30 cellular contexts compared by ENCODE assay signal in the genomic region with DNA sequence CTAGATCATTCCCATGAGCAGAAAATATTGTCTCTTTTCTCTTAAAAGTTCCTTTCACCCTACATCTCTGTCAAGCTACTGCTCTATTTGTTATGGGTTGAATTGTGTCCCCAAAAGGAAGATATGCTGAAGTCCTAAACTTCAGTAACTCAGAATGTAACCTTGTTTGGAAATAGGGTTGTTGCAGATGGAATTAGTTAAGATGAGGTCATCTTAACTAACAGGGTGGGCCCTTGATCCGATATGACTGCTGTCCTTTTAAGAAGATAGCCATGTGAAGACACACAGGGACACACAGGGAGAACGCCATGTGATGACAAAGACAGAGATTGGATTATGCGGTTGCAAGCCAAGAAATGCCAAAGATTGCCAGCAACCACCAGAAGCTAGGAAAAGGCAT.
"Had no signal": no experiment of that assay in that cellular context is flagged by ENCODE, and none has a peak within 500 bp of the region (broad histone marks: within the 10 kb centered on the region; RNA-seq: fewer than 3 reads in every experiment).

No MANE protein-coding gene starts in this region.

- H3K36me3 Mint-ChIP-seq: activated CD4-positive, alpha-beta memory T cell treated with anti-CD3 and anti-CD28 coated beads for 36 hours; activated naive CD4-positive, alpha-beta T cell treated with anti-CD3 and anti-CD28 coated beads, Interleukin-2, amount 50 U/mL, for 72 hours had no signal

- H3K27me3 ChIP-seq: adrenal gland, body of pancreas, breast epithelium, Peyer's patch had no signal

- H3K27ac Mint-ChIP-seq: activated CD4-positive, alpha-beta memory T cell treated with anti-CD3 and anti-CD28 coated beads for 36 hours; activated naive CD4-positive, alpha-beta T cell treated with anti-CD3 and anti-CD28 coated beads for 36 hours; activated naive CD4-positive, alpha-beta T cell treated with anti-CD3 and anti-CD28 coated beads, Interleukin-2, amount 50 U/mL, for 72 hours; activated T-helper 1 cell treated with anti-CD3 and anti-CD28 coated beads, Interleukin-12 subunit alpha, Interleukin-12 subunit beta, Interleukin-2, Interleukin-4 antibody, amounts not matched to agents 30 ng/mL and 10 ng/mL and 1 ng/mL, durations not matched to agents 14 hours and 24 hours and 36 hours; T-helper 1 cell treated with Interleukin-12 subunit alpha and Interleukin-12 subunit beta and Interleukin-4 antibody, amounts not matched to agents 30 μg/mL and 1 μg/mL, for 36 hours; T-helper 2 cell treated with Interferon-gamma antibody and Interleukin-4, amounts not matched to agents 5 μg/mL and 100 μg/mL, for 36 hours had no signal

- H3K9me3 Mint-ChIP-seq: activated CD4-positive, alpha-beta memory T cell treated with anti-CD3 and anti-CD28 coated beads for 36 hours; activated naive CD4-positive, alpha-beta T cell treated with anti-CD3 and anti-CD28 coated beads for 36 hours; activated naive CD4-positive, alpha-beta T cell treated with anti-CD3 and anti-CD28 coated beads, Interleukin-2, amount 50 U/mL, for 72 hours; activated T-cell treated with anti-CD3 and anti-CD28 coated beads, Interleukin-2, amount 50 U/mL, for 4 hours; activated T-helper 1 cell treated with anti-CD3 and anti-CD28 coated beads, Interleukin-12 subunit alpha, Interleukin-12 subunit beta, Interleukin-2, Interleukin-4 antibody, amounts not matched to agents 30 ng/mL and 10 ng/mL and 1 ng/mL, durations not matched to agents 14 hours and 24 hours and 36 hours; T-helper 1 cell treated with Interleukin-12 subunit alpha and Interleukin-12 subunit beta and Interleukin-4 antibody, amounts not matched to agents 30 μg/mL and 1 μg/mL, for 36 hours; T-helper 2 cell treated with Interferon-gamma antibody and Interleukin-4, amounts not matched to agents 5 μg/mL and 100 μg/mL, for 36 hours had no signal

- H3K4me3 Mint-ChIP-seq: activated CD4-positive, alpha-beta memory T cell treated with anti-CD3 and anti-CD28 coated beads for 36 hours; activated naive CD4-positive, alpha-beta T cell treated with anti-CD3 and anti-CD28 coated beads for 36 hours; activated T-cell treated with anti-CD3 and anti-CD28 coated beads, Interleukin-2, amount 50 U/mL, for 4 hours; activated T-helper 1 cell treated with anti-CD3 and anti-CD28 coated beads, Interleukin-12 subunit alpha, Interleukin-12 subunit beta, Interleukin-2, Interleukin-4 antibody, amounts not matched to agents 30 ng/mL and 10 ng/mL and 1 ng/mL, durations not matched to agents 14 hours and 24 hours and 36 hours; T-helper 1 cell treated with Interleukin-12 subunit alpha and Interleukin-12 subunit beta and Interleukin-4 antibody, amounts not matched to agents 30 μg/mL and 1 μg/mL, for 36 hours; T-helper 2 cell treated with Interferon-gamma antibody and Interleukin-4, amounts not matched to agents 5 μg/mL and 100 μg/mL, for 36 hours had no signal

- H3K4me1 ChIP-seq: adrenal gland, breast epithelium, Peyer's patch had no signal

- H3K27ac ChIP-seq: adrenal gland, body of pancreas, breast epithelium, Peyer's patch had no signal

- ATAC-seq: activated naive CD4-positive, alpha-beta T cell treated with anti-CD3 and anti-CD28 coated beads, Interleukin-2, amount 50 U/mL, for 72 hours; activated T-cell treated with anti-CD3 and anti-CD28 coated beads, Interleukin-2, amount 50 U/mL, for 4 hours; body of pancreas; PC-3 had no signal

- H3K4me3 ChIP-seq: adrenal gland, body of pancreas, breast epithelium, Peyer's patch had no signal

- DNase-seq: activated CD4-positive, alpha-beta memory T cell treated with anti-CD3 and anti-CD28 coated beads for 36 hours; activated CD4-positive, alpha-beta T cell treated with anti-CD3 and anti-CD28 coated beads, Interleukin-2, amount 50 U/mL, for 1 hour; activated CD8-positive, alpha-beta memory T cell treated with anti-CD3 and anti-CD28 coated beads, Interleukin-2, amount 50 U/mL, for 4 hours; activated gamma-delta T cell treated with Interleukin-2 at 50 U/mL for 16 hours; activated naive CD4-positive, alpha-beta T cell treated with anti-CD3 and anti-CD28 coated beads for 36 hours; activated T-cell treated with anti-CD3 and anti-CD28 coated beads for 4 hours; activated T-cell treated with anti-CD3 and anti-CD28 coated beads, Interleukin-2, amount 50 U/mL, for 4 hours; adrenal gland; body of pancreas; caudate nucleus; cerebellar nuclear complex; Karpas-422; KBM-7; MM.1S; MV-4-11; NCI-H1092; NCI-H1436 treated with DMSO at 0.1 percent for 48 hours; NCI-H1694 treated with DMSO at 0.1 percent for 48 hours; NCI-H2029; NCI-H345; NCI-H524 treated with DMSO at 0.1 percent for 48 hours; PC-3; Peyer's patch; RPMI8226; SIG-M5 had no signal

- H3K36me3 ChIP-seq: adrenal gland, breast epithelium, Peyer's patch had no signal

- H3K9me3 ChIP-seq: adrenal gland, body of pancreas, breast epithelium, Peyer's patch had no signal
